ENCODE assay signal across 9 cellular contexts in genomic region chr14:103057028-103057371, GRCh38. TPM values are rescaled to one million over a fixed set of nuclear protein-coding genes. Genes with fewer than 3 reads are reported as not detected.
DNase-seq lines count a peak whose midpoint lies in the region; ATAC-seq and TF ChIP-seq lines count a peak whose summit lies in the region.
"Had no signal": no experiment of that assay in that cellular context is flagged by ENCODE, and none has a peak within 500 bp of the region (broad histone marks: within the 10 kb centered on the region; RNA-seq: fewer than 3 reads in every experiment).

No MANE protein-coding gene starts in this region.

- H3K9ac ChIP-seq in BLaER1, result peak overlapping the region; percentile 74

- H3K36me3 ChIP-seq in BLaER1 (no peaks in the 10 kb centered on the region), testis (ENCODE audit: low read depth, missing control alignments) (no peaks in the 10 kb centered on the region)

- TF ChIP-seq CTCF in astrocyte of the spinal cord (IDR thresholded peaks at IDR 0.05; ENCODE audit: low read depth, low read length) (no peak), testis (IDR thresholded peaks at IDR 0.05) (no peak), omental fat pad (IDR thresholded peaks at IDR 0.05) (no peak), GM10248 (IDR thresholded peaks at IDR 0.05; ENCODE audit: control extremely low read depth, extremely low read depth, low read depth, missing control alignments) (no peak)

- H3K27me3 ChIP-seq in BLaER1, result peaks cover 37% of the 10 kb centered on the region
- H3K27me3 ChIP-seq in testis, result no peaks in the 10 kb centered on the region

- H3K27ac ChIP-seq in BLaER1, result 0 out of 2 replicates have a peak overlapping the region, but pooled peaks have one; percentile 38
- peak overlapping the region; percentile 94 to 95 for H3K27ac ChIP-seq in testis

- H3K4me2 ChIP-seq in BLaER1, result peak overlapping the region; percentile 78

- ATAC-seq in left colon, result peak; percentile 21
- ATAC-seq in omental fat pad (ENCODE audit: low FRiP score), result no peak
- ATAC-seq in HG03039 (IDR thresholded peaks at IDR 0.05; ENCODE audit: unreplicated experiment), result no peak

- H3K9me3 ChIP-seq in BLaER1 (peaks cover 4% of the 10 kb centered on the region; the same call in 1 of the 2 replicates), testis (no peaks in the 10 kb centered on the region)

- in situ Hi-C loops in astrocyte of the spinal cord (cut with HindIII; ENCODE audit: low sequenced_read_pairs), result no loop called here

- CTCF ChIA-PET in HEK293T (lab: Yijun Ruan, JAX) (no interaction called here), GM10248 (lab: Yijun Ruan, JAX) (interaction anchor here (1.2 kb wide), 1 partner anchor 362 kb away, joined by 3 read pairs; no protein-coding TSS in a partner anchor)

- POLR2A ChIA-PET in HEK293T (lab: Yijun Ruan, JAX) (interaction anchor here (0.6 to 1.6 kb wide), 5 partner anchors 11 to 239 kb away, joined by 3 to 5 read pairs (median 4); no protein-coding TSS in a partner anchor), GM10248 (lab: Yijun Ruan, JAX) (interaction anchor here (0.6 kb wide), 1 partner anchor 35 kb away, joined by 3 read pairs; no protein-coding TSS in a partner anchor)

- intact Hi-C loops in left colon (cut with DNase I, micrococcal nuclease), result no loop called here
- intact Hi-C loops in testis (cut with DNase I; ENCODE audit: low total_unique reads), result no loop called here

- H3K4me1 ChIP-seq in BLaER1, result peaks cover 15% of the 10 kb centered on the region
- H3K4me1 ChIP-seq in testis, result peaks cover 28% of the 10 kb centered on the region

- peak; percentile 43 for DNase-seq in HEK293T (ENCODE audit: extremely low spot score)
- peak; percentile 10 for DNase-seq in astrocyte of the spinal cord (ENCODE audit: low read depth, low spot score)
- DNase-seq in left colon, result peak in 1 of 2 donors; percentile 46
- DNase-seq in testis, result no peak
- DNase-seq in omental fat pad (ENCODE audit: low spot score), result no peak
- no peak for DNase-seq in GM10248 (ENCODE audit: extremely low spot score)

- TF ChIP-seq POLR2A in testis (IDR thresholded peaks at IDR 0.05), result no peak

- H3K4me3 ChIP-seq in BLaER1, result peak overlapping the region; percentile 75
- H3K4me3 ChIP-seq in astrocyte of the spinal cord (ENCODE audit: low read depth, low read length), result peak overlapping the region; percentile 71
- H3K4me3 ChIP-seq in testis, result peak overlapping the region; percentile 90 to 99

- WGBS in testis, 2 donors, result 0% methylated on average over 31 of the region's 53 CpGs; no CpG with 5 or more reads in 1 of the 2 donors

- H4K20me1 ChIP-seq in BLaER1, result 0 out of 2 replicates have a peak, but pooled peaks cover 9% of the 10 kb centered on the region

TF ChIP-seq in HEK293T, 16 proteins besides CTCF, POLR2A, EP300 and RAD21:
- TF ChIP-seq ARNT (IDR thresholded peaks at IDR 0.05), result no peak
- TF ChIP-seq L3MBTL2 (conservative IDR thresholded peaks at IDR 0.05), result no peak
- no peak for TF ChIP-seq BHLHE40 (IDR thresholded peaks at IDR 0.05; ENCODE audit: borderline replicate concordance)
- no peak for TF ChIP-seq FOXA1 (IDR thresholded peaks at IDR 0.05)
- TF ChIP-seq SUZ12 (IDR thresholded peaks at IDR 0.05), result no peak
- TF ChIP-seq LEF1 (IDR thresholded peaks at IDR 0.05; ENCODE audit: borderline replicate concordance), result no peak
- TF ChIP-seq ZNF384 (IDR thresholded peaks at IDR 0.05), result no peak
- no peak for TF ChIP-seq TARDBP (IDR thresholded peaks at IDR 0.05)
- no peak for TF ChIP-seq CTBP1 (IDR thresholded peaks at IDR 0.05; ENCODE audit: borderline replicate concordance)
- TF ChIP-seq NFRKB (IDR thresholded peaks at IDR 0.05), result no peak
- no peak for TF ChIP-seq SP1 (IDR thresholded peaks at IDR 0.05)
- TF ChIP-seq ELF4 (IDR thresholded peaks at IDR 0.05), result no peak
- TF ChIP-seq PKNOX1 (IDR thresholded peaks at IDR 0.05), result no peak
- no peak for TF ChIP-seq FOXM1 (IDR thresholded peaks at IDR 0.05; ENCODE audit: borderline replicate concordance)
- TF ChIP-seq FOXK2 (IDR thresholded peaks at IDR 0.05), result no peak
- no peak for TF ChIP-seq HDGF (IDR thresholded peaks at IDR 0.05; ENCODE audit: borderline replicate concordance)

RNA-seq across cellular contexts. Expression of gene CDC42BPB, which starts 0.3 kb away (rescaled TPM):
- total RNA-seq in left colon, result 10 to 100 TPM; 75.5 to 85.2 TPM
- total RNA-seq in testis, result 100 to 1,000 TPM; 201 to 216 TPM
- polyA plus RNA-seq in testis (ENCODE audit: insufficient read depth, low read depth, low replicate concordance), result 90.3 TPM
- 100 to 1,000 TPM in 3 of 4 donors, 10 to 100 TPM in 1; 63.7 to 131 (median 113) TPM for total RNA-seq in omental fat pad

RNA-seq across cellular contexts. Expression of gene LBHD2, which starts 27.0 kb away (rescaled TPM):
- total RNA-seq in left colon, result not detected
- total RNA-seq in testis, result 1 to 10 TPM; 1.9 to 5.6 TPM
- 3.9 TPM for polyA plus RNA-seq in testis (ENCODE audit: insufficient read depth, low read depth, low replicate concordance)
- 1 to 10 TPM in 1 of 4 donors, not detected in 3; 6.3 TPM for total RNA-seq in omental fat pad
- total RNA-seq: glomerular endothelial cell had no signal

RNA-seq across cellular contexts. Expression of gene EXOC3L4, which starts 37.5 kb away (rescaled TPM):
- total RNA-seq in left colon (10 to 100 TPM; 13.5 to 27.4 TPM), testis (1 to 10 TPM; 1.0 to 2.4 TPM), omental fat pad (1 to 10 TPM in 2 of 4 donors, under 1 TPM in 1, not detected in 1; 0.93 to 5.2 (median 1.3) TPM)
- 2.4 TPM for polyA plus RNA-seq in testis (ENCODE audit: insufficient read depth, low read depth, low replicate concordance)
- total RNA-seq: glomerular endothelial cell had no signal

Comparison
In these comparisons a context has a peak if more than half of its experiments do, and no peak if none do; other contexts are left out.
1. DNase-seq: peak in HEK293T (single experiment) and astrocyte of the spinal cord (single experiment); none in testis (single experiment), omental fat pad (single experiment) and GM10248 (single experiment).
2. Peak in every context shown above with its lines, with median percentiles within 50 percentile points of each other: H3K4me3 ChIP-seq.